In genomic region chr9:129567329-129567728, GRCh38 we compare ENCODE assay signal across 23 cellular contexts. TPM values are rescaled to one million over a fixed set of nuclear protein-coding genes. Genes with fewer than 3 reads are reported as not detected.
DNase-seq lines count a peak whose midpoint lies in the region; ATAC-seq and TF ChIP-seq lines count a peak whose summit lies in the region.
"Had no signal": no experiment of that assay in that cellular context is flagged by ENCODE, and none has a peak within 500 bp of the region (broad histone marks: within the 10 kb centered on the region; RNA-seq: fewer than 3 reads in every experiment).

No MANE protein-coding gene starts in this region.

- DNase-seq in PC-3 (no peak), fibroblast of mammary gland (ENCODE audit: low read depth) (peak; percentile 47), osteocyte (ENCODE audit: extremely low spot score, unreplicated experiment) (no peak), Kasumi-1 (lab: John Stamatoyannopoulos, UW) (no peak), NCI-H1930 (lab: John Stamatoyannopoulos, UW) (no peak)
- DNase-seq in activated effector memory CD4-positive, alpha-beta T cell treated with anti-CD3 and anti-CD28 coated beads, Interleukin-2, amount 50 U/mL, for 16 hours: no peak
- DNase-seq: activated CD4-positive, CD25-positive, alpha-beta regulatory T cell; CD8-positive, alpha-beta T cell; DND-41; GOT3; immature natural killer cell; MV-4-11; NCI-H510A; stimulated activated naive CD4-positive, alpha-beta T cell had no signal

- no peaks in the 10 kb centered on the region for H3K9me3 Mint-ChIP-seq in osteocyte (ENCODE audit: unreplicated experiment)
- H3K9me3 Mint-ChIP-seq: CD8-positive, alpha-beta T cell; immature natural killer cell had no signal

- CTCF ChIA-PET in PC-3 (lab: Charles Lee): no interaction called here

- H2AFZ ChIP-seq in PC-3 (ENCODE audit: low read length): no peak overlapping the region

- H3K9me3 ChIP-seq in BLaER1 treated with 17β-estradiol and CSF1 and Interleukin-3, amounts not matched to agents 10 nM and 100 nM (replicated peaks in 1 of 11): no peaks in the 10 kb centered on the region
- H3K9me3 ChIP-seq in PC-3 (ENCODE audit: low read length): no peaks in the 10 kb centered on the region

- peak overlapping the region; percentile 83 for H3K27ac Mint-ChIP-seq in osteocyte (ENCODE audit: unreplicated experiment)
- H3K27ac Mint-ChIP-seq: CD8-positive, alpha-beta T cell; immature natural killer cell had no signal

- H3K27ac ChIP-seq in BLaER1 treated with 17β-estradiol and CSF1 and Interleukin-3, amounts not matched to agents 10 nM and 100 nM: no peak overlapping the region
- no peak overlapping the region for H3K27ac ChIP-seq in PC-3 (ENCODE audit: low read length)

- H3K4me3 Mint-ChIP-seq in osteocyte (ENCODE audit: unreplicated experiment): no peak overlapping the region

- H3K27me3 ChIP-seq in BLaER1 treated with 17β-estradiol and CSF1 and Interleukin-3, amounts not matched to agents 10 nM and 100 nM: peaks cover 23 to 45% (median 43%) of the 10 kb centered on the region in 11 experiments
- H3K27me3 ChIP-seq in PC-3 (ENCODE audit: low read length): no peaks in the 10 kb centered on the region

- H4K20me1 ChIP-seq in BLaER1 treated with 17β-estradiol and CSF1 and Interleukin-3, amounts not matched to agents 10 nM and 100 nM: no peaks in the 10 kb centered on the region; a peak in 1 of 22 replicates
- H4K20me1 ChIP-seq in PC-3 (ENCODE audit: low read length): no peaks in the 10 kb centered on the region

- POLR2A ChIA-PET in PC-3 (lab: Charles Lee; ENCODE audit: unreplicated experiment): no interaction called here

- no peaks in the 10 kb centered on the region for H3K27me3 Mint-ChIP-seq in osteocyte (ENCODE audit: unreplicated experiment)

- peaks cover 2% of the 10 kb centered on the region for H3K36me3 Mint-ChIP-seq in osteocyte (ENCODE audit: unreplicated experiment)
- H3K36me3 Mint-ChIP-seq: CD8-positive, alpha-beta T cell had no signal

- H3K4me1 ChIP-seq in BLaER1 treated with 17β-estradiol and CSF1 and Interleukin-3, amounts not matched to agents 10 nM and 100 nM: peaks cover 23 to 48% (median 42%) of the 10 kb centered on the region in 10 experiments
- H3K4me1 ChIP-seq in PC-3 (ENCODE audit: insufficient read depth, low read length): peaks cover 22% of the 10 kb centered on the region

- intact Hi-C loops in PC-3 (cut with micrococcal nuclease): no loop called here

- no peaks in the 10 kb centered on the region for H3K79me2 ChIP-seq in PC-3 (ENCODE audit: low read length)

- H3F3A ChIP-seq in PC-3 (ENCODE audit: low read length, unreplicated experiment): no peaks in the 10 kb centered on the region

- H3K9me2 ChIP-seq in PC-3 (replicated peaks; ENCODE audit: low read length): no peaks in the 10 kb centered on the region

- ATAC-seq in PC-3: no peak
- no peak for ATAC-seq in HG02840 (IDR thresholded peaks at IDR 0.05; ENCODE audit: low FRiP score, unreplicated experiment)
- ATAC-seq: CD8-positive, alpha-beta T cell had no signal

- H3K9ac ChIP-seq in BLaER1 treated with 17β-estradiol and CSF1 and Interleukin-3, amounts not matched to agents 10 nM and 100 nM: peak overlapping the region in 2 of 11 experiments; percentile 18 to 53; a peak in 3 of 22 replicates
- H3K9ac ChIP-seq in PC-3 (ENCODE audit: low read length): no peak overlapping the region

- peaks cover 37% of the 10 kb centered on the region for H3K4me1 Mint-ChIP-seq in osteocyte (ENCODE audit: unreplicated experiment)

- no peak for TF ChIP-seq CTCF in PC-3 (conservative IDR thresholded peaks at IDR 0.05; ENCODE audit: low read depth, low read length)
- TF ChIP-seq CTCF in fibroblast of mammary gland (conservative IDR thresholded peaks at IDR 0.05; ENCODE audit: control insufficient read depth, insufficient read depth, low read depth, low read length): no peak
- no peak for TF ChIP-seq CTCF in osteocyte (IDR thresholded peaks at IDR 0.05)

- peak overlapping the region in 10 of 11 experiments; percentile 73 to 96 (median 84); a peak in 16 of 22 replicates for H3K4me2 ChIP-seq in BLaER1 treated with 17β-estradiol and CSF1 and Interleukin-3, amounts not matched to agents 10 nM and 100 nM
- H3K4me2 ChIP-seq in PC-3 (ENCODE audit: low read length): peak overlapping the region; percentile 98; the same call in 1 of the 2 replicates

- H3K4me3 ChIP-seq in BLaER1 treated with 17β-estradiol and CSF1 and Interleukin-3, amounts not matched to agents 10 nM and 100 nM: peak overlapping the region in 2 of 10 experiments; percentile 49 to 66; a peak in 1 of 20 replicates
- H3K4me3 ChIP-seq in PC-3 (ENCODE audit: low read length): no peak overlapping the region
- H3K4me3 ChIP-seq in fibroblast of mammary gland (ENCODE audit: control insufficient read depth, low read depth, low read length): no peak overlapping the region

- BruUV-seq in PC-3 (replicated peaks; lab: Mats Ljungman, UMichigan): no TSS peak

- no peaks in the 10 kb centered on the region for H3K36me3 ChIP-seq in BLaER1 treated with 17β-estradiol and CSF1 and Interleukin-3, amounts not matched to agents 10 nM and 100 nM
- no peaks in the 10 kb centered on the region for H3K36me3 ChIP-seq in PC-3 (ENCODE audit: low read depth, low read length)

RNA-seq across cellular contexts. Expression of gene C9orf50, which starts 53.6 kb away (rescaled TPM):
- total RNA-seq in PC-3 (2014; rRNA removed) (not detected in 2 replicates), osteocyte (not detected in 2 replicates)
- total RNA-seq: activated CD8-positive, alpha-beta memory T cell treated with anti-CD3 and anti-CD28 coated beads for 36 hours; bronchial epithelial cell; dermis blood vessel endothelial cell; esophagus mucosa; lung microvascular endothelial cell; T-helper 1 cell treated with Interleukin-12 subunit alpha and Interleukin-12 subunit beta and Interleukin-4 antibody, amounts not matched to agents 30 ng/mL and 1 ng/mL, for 36 hours; ureter had no signal

RNA-seq across cellular contexts. Expression of gene NTMT1, which starts 58.6 kb away (rescaled TPM):
- 50.2 and 60.6 TPM in 2 replicates for total RNA-seq in PC-3 (2014; rRNA removed)
- 41.1 and 45.7 TPM in 2 replicates for total RNA-seq in osteocyte
